Comparison of ENCODE assay signal across 8 cellular contexts in the genomic region with DNA sequence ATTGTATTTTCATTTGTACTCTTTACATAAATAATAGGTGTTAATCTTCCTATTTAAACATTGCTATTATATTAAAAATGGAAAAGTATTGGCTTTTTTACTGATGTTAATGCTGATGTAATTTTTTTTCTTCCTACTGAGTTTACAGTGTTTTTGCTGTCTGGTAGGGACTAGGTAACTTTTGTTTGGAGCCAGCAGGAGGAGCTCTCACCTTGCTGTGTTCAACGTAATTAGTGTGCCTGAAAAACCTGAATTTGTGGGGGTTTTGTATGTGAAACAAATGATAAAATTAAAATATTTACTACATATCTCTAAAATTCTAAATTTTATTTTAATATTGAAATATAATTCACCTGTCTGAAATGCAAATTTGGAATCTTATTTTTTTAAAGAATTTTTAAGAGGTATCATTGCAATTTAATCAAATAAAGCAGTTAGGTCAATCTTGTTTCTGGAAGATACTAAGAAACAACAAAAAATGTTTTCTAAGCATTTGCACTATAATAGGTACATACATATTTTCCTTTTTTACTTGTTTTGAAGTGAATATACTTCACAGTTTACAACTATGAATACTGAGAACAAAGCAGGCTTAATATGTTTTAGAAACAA. TPM values are rescaled to one million over a fixed set of nuclear protein-coding genes. Genes with fewer than 3 reads are reported as not detected.
DNase-seq lines count a peak whose midpoint lies in the region; ATAC-seq and TF ChIP-seq lines count a peak whose summit lies in the region.

No MANE protein-coding gene starts in this region.

- TF ChIP-seq CTCF in heart left ventricle (IDR thresholded peaks at IDR 0.05) (peak in 10 of 12 donors; percentile 23 to 60 (median 40)), breast epithelium (IDR thresholded peaks at IDR 0.05) (peak in 2 of 3 donors; percentile 64 to 75), mesothelial cell of epicardium (IDR thresholded peaks at IDR 0.05; ENCODE audit: unreplicated experiment) (peak; percentile 64)

- no peak for TF ChIP-seq POLR2A in heart left ventricle (IDR thresholded peaks at IDR 0.05)
- no peak for TF ChIP-seq POLR2A in breast epithelium (IDR thresholded peaks at IDR 0.05)

- H3K27ac ChIP-seq in heart left ventricle (no peak overlapping the region), breast epithelium (no peak overlapping the region)

- H3K27me3 ChIP-seq in heart left ventricle, result no peaks in the 10 kb centered on the region
- no peaks in the 10 kb centered on the region for H3K27me3 ChIP-seq in breast epithelium

- H3K4me1 ChIP-seq in heart left ventricle, result no peaks in the 10 kb centered on the region
- H3K4me1 ChIP-seq in breast epithelium, result no peaks in the 10 kb centered on the region

- peaks cover 32% of the 10 kb centered on the region for H3K4me1 Mint-ChIP-seq in mesothelial cell of epicardium

- WGBS in heart left ventricle, 4 donors, result 2 to 7% (median 4%) methylated on average over 1 of the region's 1 CpG

- H3K4me3 Mint-ChIP-seq in mesothelial cell of epicardium, result no peak overlapping the region

- no peak overlapping the region for H3K4me3 ChIP-seq in heart left ventricle
- no peak overlapping the region for H3K4me3 ChIP-seq in breast epithelium

- no peak overlapping the region for H3K27ac Mint-ChIP-seq in mesothelial cell of epicardium

- no peaks in the 10 kb centered on the region for H3K9me3 Mint-ChIP-seq in mesothelial cell of epicardium

- DNase-seq in heart left ventricle, result no peak
- no peak for DNase-seq in cardiac septum (ENCODE audit: low spot score)
- peak; percentile 6 to 63 for DNase-seq in NCI-H526 (lab: John Stamatoyannopoulos, UW)
- DNase-seq in breast epithelium (ENCODE audit: low spot score in 2 of 2), result peak in 1 of 2 donors; percentile 27
- peak in 1 of 2 experiments; percentile 45 for DNase-seq in mesothelial cell of epicardium (ENCODE audit: low spot score in 2 of 2, unreplicated experiment in 2 of 2)

- H3K36me3 ChIP-seq in heart left ventricle (no peaks in the 10 kb centered on the region), breast epithelium (no peaks in the 10 kb centered on the region)

- ATAC-seq in heart left ventricle (no peak), HG03432 (IDR thresholded peaks at IDR 0.05; ENCODE audit: unreplicated experiment) (peak; percentile 73), HG03460 (IDR thresholded peaks at IDR 0.05; ENCODE audit: unreplicated experiment) (no peak), GM18517 (IDR thresholded peaks at IDR 0.05; ENCODE audit: unreplicated experiment) (no peak)

- no peaks in the 10 kb centered on the region for H3K9me3 ChIP-seq in heart left ventricle
- no peaks in the 10 kb centered on the region for H3K9me3 ChIP-seq in breast epithelium

- H3K36me3 Mint-ChIP-seq in mesothelial cell of epicardium, result no peaks in the 10 kb centered on the region

- H3K27me3 Mint-ChIP-seq in mesothelial cell of epicardium (ENCODE audit: low read depth), result no peaks in the 10 kb centered on the region

- intact Hi-C loops in heart left ventricle (cut with DNase I) (loop anchor here in 7 of 10 donors (2.0 to 10.0 kb wide), 5 partner anchors 852 to 1159 kb away; no protein-coding TSS in a partner anchor), cardiac septum (cut with DNase I) (loop anchor here (5.0 kb wide), 1 partner anchor 859 kb away; no protein-coding TSS in a partner anchor), breast epithelium (cut with DNase I; ENCODE audit: low total_unique reads) (no loop called here)

RNA-seq across cellular contexts. Expression of a gene that starts 48.8 kb away (rescaled TPM):
- total RNA-seq in heart left ventricle (1 to 10 TPM in 1 of 9 donors, under 1 TPM in 4, not detected in 4; 0.28 to 1.2 (median 0.42) TPM), cardiac septum (0.24 TPM), breast epithelium (1 to 10 TPM in 2 of 3 donors, under 1 TPM in 1; 0.98 to 1.4 (median 1.2) TPM), mesothelial cell of epicardium (39.1 to 43.3 TPM (median 39.5 TPM) in 3 replicates)
- not detected for polyA plus RNA-seq in heart left ventricle

Comparison
In these comparisons a context has a peak if more than half of its experiments do, and no peak if none do; other contexts are left out.
1. DNase-seq: peak in NCI-H526 (2 of 2); none in heart left ventricle (0 of 5) and cardiac septum (single experiment).
2. RNA of a gene that starts 48.8 kb away (total RNA-seq): 39.1 to 43.3 TPM in mesothelial cell of epicardium; 0.98 to 1.4 TPM in breast epithelium, 0.28 to 1.2 TPM in heart left ventricle and 0.24 TPM in cardiac septum (single experiment); every median in the first group is over 10 times any median in the second.
3. Peak in every context shown above with its lines, with median percentiles within 50 percentile points of each other: CTCF ChIP-seq.